ENCODE assay signal across 15 cellular contexts in the genomic region with DNA sequence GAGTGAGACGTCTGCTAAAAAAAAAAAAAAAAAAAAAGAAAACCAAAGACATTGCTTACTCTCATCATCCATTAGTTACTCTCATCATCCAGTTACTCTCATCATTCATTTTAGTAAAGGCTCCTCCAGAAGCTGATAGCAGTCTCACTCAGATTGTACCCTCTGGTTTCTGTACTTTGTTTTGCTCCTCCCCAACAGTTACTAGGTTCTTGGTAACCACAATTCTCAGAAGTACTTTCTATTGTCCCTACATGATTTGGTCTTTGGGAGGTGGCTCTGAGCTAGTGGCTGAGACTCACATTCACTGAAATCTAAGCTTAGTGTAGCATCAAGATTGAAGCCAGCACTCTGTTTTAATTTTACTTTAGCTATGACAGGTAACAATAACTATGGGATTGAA. TPM values are rescaled to one million over a fixed set of nuclear protein-coding genes. Genes with fewer than 3 reads are reported as not detected.
DNase-seq lines count a peak whose midpoint lies in the region; ATAC-seq, FAIRE-seq and TF ChIP-seq lines count a peak whose summit lies in the region.
"Had no signal": no experiment of that assay in that cellular context is flagged by ENCODE, and none has a peak within 500 bp of the region (broad histone marks: within the 10 kb centered on the region; RNA-seq: fewer than 3 reads in every experiment).

No MANE protein-coding gene starts in this region.

- H3K36me3 Mint-ChIP-seq in activated T-helper 17 cell treated with anti-CD3 and anti-CD28 coated beads, Interleukin-2, amount 50 U/mL, for 72 hours (ENCODE audit: low read depth): no peaks in the 10 kb centered on the region

- H3K27me3 Mint-ChIP-seq in activated T-helper 17 cell treated with anti-CD3 and anti-CD28 coated beads, Interleukin-2, amount 50 U/mL, for 72 hours: no peaks in the 10 kb centered on the region

- no peaks in the 10 kb centered on the region for H3K79me2 ChIP-seq in osteoblast (ENCODE audit: insufficient read depth, low read length)

- H3K9me3 Mint-ChIP-seq in activated T-helper 17 cell treated with anti-CD3 and anti-CD28 coated beads, Interleukin-2, amount 50 U/mL, for 72 hours: no peaks in the 10 kb centered on the region

- TF ChIP-seq EP300 in stomach (IDR thresholded peaks at IDR 0.05): no peak

- no peak overlapping the region for H3K27ac ChIP-seq in stomach
- H3K27ac ChIP-seq in osteoblast (ENCODE audit: low read depth, low read length): no peak overlapping the region
- H3K27ac ChIP-seq: cardiac muscle cell, foreskin keratinocyte had no signal

- no peak for TF ChIP-seq CTCF in stomach (IDR thresholded peaks at IDR 0.05)
- no peak for TF ChIP-seq CTCF in osteoblast (IDR thresholded peaks at IDR 0.05; ENCODE audit: extremely low read depth, low read depth, low read length)

- TF ChIP-seq POLR2A in GM12891 (IDR thresholded peaks at IDR 0.05; ENCODE audit: low read depth, low read length): no peak
- no peak for TF ChIP-seq POLR2A in stomach (IDR thresholded peaks at IDR 0.05)

- ATAC-seq in HG03097 (IDR thresholded peaks at IDR 0.05; ENCODE audit: low FRiP score, unreplicated experiment): peak; percentile 65
- ATAC-seq in activated T-helper 17 cell treated with anti-CD3 and anti-CD28 coated beads, Interleukin-2, amount 50 U/mL, for 72 hours (replicated peaks): peak; percentile 97
- ATAC-seq: foreskin keratinocyte had no signal

- H3K4me1 ChIP-seq in stomach: peaks cover 0 to 12% (median 0%) of the 10 kb centered on the region in 4 donors
- H3K4me1 ChIP-seq in osteoblast (ENCODE audit: insufficient read depth, low read length): no peaks in the 10 kb centered on the region
- H3K4me1 ChIP-seq: foreskin keratinocyte had no signal

- WGBS in stomach, 5 donors: 29 to 55% (median 47%) methylated on average over 1 of the region's 1 CpG

- no peak overlapping the region for H3K4me3 ChIP-seq in stomach
- H3K4me3 ChIP-seq in osteoblast (ENCODE audit: insufficient read depth, low read length): no peak overlapping the region
- H3K4me3 ChIP-seq: cardiac muscle cell had no signal

- H3K4me1 Mint-ChIP-seq in activated T-helper 17 cell treated with anti-CD3 and anti-CD28 coated beads, Interleukin-2, amount 50 U/mL, for 72 hours: peaks cover 15% of the 10 kb centered on the region

- H3K36me3 ChIP-seq in stomach: no peaks in the 10 kb centered on the region
- no peaks in the 10 kb centered on the region for H3K36me3 ChIP-seq in osteoblast (ENCODE audit: insufficient read depth, low read length)
- H3K36me3 ChIP-seq: cardiac muscle cell had no signal

- intact Hi-C loops in stomach (cut with DNase I; ENCODE audit: low total_unique reads): no loop called here

- H3K4me2 ChIP-seq in osteoblast (ENCODE audit: insufficient read depth, low read length): no peak overlapping the region

- H3K27ac Mint-ChIP-seq in activated T-helper 17 cell treated with anti-CD3 and anti-CD28 coated beads, Interleukin-2, amount 50 U/mL, for 72 hours: peak overlapping the region; percentile 58

- H3K9me3 ChIP-seq in stomach (peaks cover 0 to 2% (median under 1%) of the 10 kb centered on the region in 4 donors), osteoblast (ENCODE audit: low read depth, low read length) (peaks cover 2% of the 10 kb centered on the region)

- FAIRE-seq in GM12891 (lab: Jason Lieb, UNC): peak; percentile 88
- FAIRE-seq in GM19239 (lab: Jason Lieb, UNC): peak; percentile 98
- FAIRE-seq: HTR-8/SVneo had no signal

- H2AFZ ChIP-seq in osteoblast (ENCODE audit: low read length): no peak overlapping the region

- H3K4me3 Mint-ChIP-seq in activated T-helper 17 cell treated with anti-CD3 and anti-CD28 coated beads, Interleukin-2, amount 50 U/mL, for 72 hours: peak overlapping the region; percentile 15

- DNase-seq in GM12891 (ENCODE audit: insufficient read length, low spot score): no peak
- DNase-seq in GM19239 (ENCODE audit: insufficient read length, low spot score): peak; percentile 35
- DNase-seq in T-helper 9 cell: no peak
- DNase-seq in stomach: no peak
- DNase-seq in DMS114 treated with DMSO at 0.1 percent for 48 hours (lab: John Stamatoyannopoulos, UW; ENCODE audit: unreplicated experiment): no peak
- DNase-seq in osteoblast (ENCODE audit: insufficient read length, low spot score, missing footprints): no peak
- DNase-seq: activated CD4-positive, alpha-beta T cell treated with anti-CD3 and anti-CD28 coated beads, Interleukin-2, amount 50 U/mL, for 4 hours; DMS79 treated with DMSO at 0.1 percent for 48 hours; foreskin keratinocyte; mammary epithelial cell; retina had no signal

- H4K20me1 ChIP-seq in osteoblast (ENCODE audit: insufficient read depth, low read length): no peaks in the 10 kb centered on the region

- H3K27me3 ChIP-seq in stomach (peaks cover 0 to 44% (median 0%) of the 10 kb centered on the region in 3 donors), osteoblast (ENCODE audit: insufficient read depth, low read length) (peaks cover 14% of the 10 kb centered on the region)
- H3K27me3 ChIP-seq: cardiac muscle cell had no signal

TF ChIP-seq in GM12891, 5 proteins besides CTCF, POLR2A, EP300 and RAD21:
- TF ChIP-seq TAF1 (IDR thresholded peaks at IDR 0.05; ENCODE audit: low read depth, low read length) (no peak), POLR2AphosphoS5 (IDR thresholded peaks at IDR 0.05; ENCODE audit: low read depth, low read length) (no peak), PAX5 (IDR thresholded peaks at IDR 0.05; ENCODE audit: insufficient read depth, low read length, severe bottlenecking) (no peak), POU2F2 (IDR thresholded peaks at IDR 0.05; ENCODE audit: low read depth, low read length) (no peak), SPI1 (IDR thresholded peaks at IDR 0.05; ENCODE audit: low read depth, low read length) (no peak)

RNA-seq across cellular contexts. Expression of a gene that starts 14.3 kb away (rescaled TPM):
- polyA plus RNA-seq in GM12891 (2012; ENCODE audit: low read depth, missing spikeins): not detected
- not detected for total RNA-seq in activated T-helper 17 cell treated with anti-CD3 and anti-CD28 coated beads, Interleukin-2, amount 50 U/mL, for 72 hours
- total RNA-seq in stomach (not detected), osteoblast (not detected in 2 replicates)
- polyA plus RNA-seq in stomach: not detected
- total RNA-seq: cardiac muscle cell, foreskin keratinocyte, mammary epithelial cell had no signal
- polyA plus RNA-seq: cardiac muscle cell, foreskin keratinocyte, mammary epithelial cell had no signal

RNA-seq across cellular contexts. Expression of a gene that starts 17.5 kb away (rescaled TPM):
- polyA plus RNA-seq in GM12891 (2012; ENCODE audit: low read depth, missing spikeins): 30.1 TPM
- 10 to 100 TPM; 34.0 to 66.2 TPM for total RNA-seq in activated T-helper 17 cell treated with anti-CD3 and anti-CD28 coated beads, Interleukin-2, amount 50 U/mL, for 72 hours
- total RNA-seq in stomach (10 to 100 TPM in 4 of 5 donors, 1 to 10 TPM in 1; 8.2 to 50.0 (median 36.4) TPM), osteoblast (27.4 and 30.0 TPM in 2 replicates)
- 10 to 100 TPM; 44.1 to 50.9 (median 48.1) TPM for polyA plus RNA-seq in stomach

RNA-seq across cellular contexts. Expression of a gene that starts 30.1 kb away (rescaled TPM):
- polyA plus RNA-seq in GM12891 (2012; ENCODE audit: low read depth, missing spikeins): 0.15 TPM
- under 1 TPM; 0.45 to 0.71 TPM for total RNA-seq in activated T-helper 17 cell treated with anti-CD3 and anti-CD28 coated beads, Interleukin-2, amount 50 U/mL, for 72 hours
- total RNA-seq in stomach (100 to 1,000 TPM in 1 of 5 donors, 1 to 10 TPM in 1, under 1 TPM in 1, not detected in 2; 0.92 to 158 (median 1.7) TPM), osteoblast (0.59 and 0.72 TPM in 2 replicates)
- 1 to 10 TPM; 4.6 to 9.9 (median 6.1) TPM for polyA plus RNA-seq in stomach

RNA-seq across cellular contexts. Expression of a gene that starts 59.6 kb away (rescaled TPM):
- 84.2 TPM for polyA plus RNA-seq in GM12891 (2012; ENCODE audit: low read depth, missing spikeins)
- 10 to 100 TPM; 19.4 to 48.1 TPM for total RNA-seq in activated T-helper 17 cell treated with anti-CD3 and anti-CD28 coated beads, Interleukin-2, amount 50 U/mL, for 72 hours
- total RNA-seq in stomach (10 to 100 TPM in 4 of 5 donors, 1 to 10 TPM in 1; 1.8 to 55.4 (median 23.0) TPM), osteoblast (33.9 and 37.3 TPM in 2 replicates)
- polyA plus RNA-seq in stomach: 10 to 100 TPM; 48.7 to 80.6 (median 50.9) TPM
